In genomic region chr2:177225965-177226360, GRCh38 we compare ENCODE assay signal across 18 cellular contexts. TPM values are rescaled to one million over a fixed set of nuclear protein-coding genes. Genes with fewer than 3 reads are reported as not detected.
DNase-seq lines count a peak whose midpoint lies in the region; ATAC-seq and TF ChIP-seq lines count a peak whose summit lies in the region.
"Had no signal": no experiment of that assay in that cellular context is flagged by ENCODE, and none has a peak within 500 bp of the region (broad histone marks: within the 10 kb centered on the region; RNA-seq: fewer than 3 reads in every experiment).

No MANE protein-coding gene starts in this region.

- no peak for ATAC-seq in activated naive CD4-positive, alpha-beta T cell treated with anti-CD3 and anti-CD28 coated beads, Interleukin-2, amount 50 U/mL, for 72 hours
- no peak for ATAC-seq in activated naive CD8-positive, alpha-beta T cell treated with anti-CD3 and anti-CD28 coated beads, Interleukin-2, amount 10 ng/mL, durations not matched to agents 7 days and 5 days (ENCODE audit: low read depth)
- no peak for ATAC-seq in GM21528 (IDR thresholded peaks at IDR 0.05; ENCODE audit: low FRiP score, unreplicated experiment)
- ATAC-seq: heart right ventricle had no signal

- H3K9me3 ChIP-seq in smooth muscle cell (replicated peaks; ENCODE audit: low read depth) = no peaks in the 10 kb centered on the region
- H3K9me3 ChIP-seq: esophagus squamous epithelium, heart right ventricle, Peyer's patch had no signal

- no peak for DNase-seq in activated naive CD4-positive, alpha-beta T cell treated with anti-CD3 and anti-CD28 coated beads, Interleukin-2, amount 50 U/mL, for 72 hours (ENCODE audit: low spot score in 2 of 2)
- no peak for DNase-seq in activated naive CD4-positive, alpha-beta T cell treated with anti-CD3 and anti-CD28 coated beads, Interleukin-2, amount 50 U/mL, for 16 hours
- DNase-seq in NAMALWA (ENCODE audit: low spot score) (peak; percentile 28), smooth muscle cell (lab: John Stamatoyannopoulos, UW; ENCODE audit: unreplicated experiment) (no peak), HUDEP-2 (lab: John Stamatoyannopoulos, UW; ENCODE audit: unreplicated experiment in 76 of 76) (no peak), head of caudate nucleus (no peak)
- DNase-seq in activated naive CD8-positive, alpha-beta T cell treated with anti-CD3 and anti-CD28 coated beads, Interleukin-2, amount 10 ng/mL, durations not matched to agents 7 days and 5 days = no peak
- DNase-seq: activated CD4-positive, alpha-beta T cell treated with anti-CD3 and anti-CD28 coated beads, Interleukin-2, amount 50 U/mL, for 4 hours; esophagus squamous epithelium; GF-D8; GOT3; heart right ventricle; NCI-H146; NCI-H526 treated with DMSO at 0.1 percent for 48 hours; Peyer's patch had no signal

- peaks cover 17% of the 10 kb centered on the region for H3K4me1 Mint-ChIP-seq in activated naive CD8-positive, alpha-beta T cell treated with anti-CD3 and anti-CD28 coated beads, Interleukin-2, amount 10 ng/mL, durations not matched to agents 7 days and 5 days

- peaks cover 8% of the 10 kb centered on the region for H3K36me3 ChIP-seq in smooth muscle cell (ENCODE audit: low read depth)

- no peak overlapping the region for H3K4me3 ChIP-seq in smooth muscle cell
- H3K4me3 ChIP-seq: coronary artery, esophagus squamous epithelium, heart right ventricle, Peyer's patch had no signal

- H3K36me3 Mint-ChIP-seq in activated naive CD4-positive, alpha-beta T cell treated with anti-CD3 and anti-CD28 coated beads, Interleukin-2, amount 50 U/mL, for 72 hours = peaks cover 22 to 26% of the 10 kb centered on the region in 2 donors
- peaks cover 40% of the 10 kb centered on the region for H3K36me3 Mint-ChIP-seq in activated naive CD8-positive, alpha-beta T cell treated with anti-CD3 and anti-CD28 coated beads, Interleukin-2, amount 10 ng/mL, durations not matched to agents 7 days and 5 days

- peak overlapping the region; percentile 40 to 70 for H3K27ac Mint-ChIP-seq in activated naive CD4-positive, alpha-beta T cell treated with anti-CD3 and anti-CD28 coated beads, Interleukin-2, amount 50 U/mL, for 72 hours
- H3K27ac Mint-ChIP-seq in activated naive CD8-positive, alpha-beta T cell treated with anti-CD3 and anti-CD28 coated beads, Interleukin-2, amount 10 ng/mL, durations not matched to agents 7 days and 5 days = peak overlapping the region; percentile 17

- peak overlapping the region; percentile 20 for H3K27ac ChIP-seq in smooth muscle cell (ENCODE audit: low read depth)
- H3K27ac ChIP-seq: coronary artery, heart right ventricle, Peyer's patch had no signal

- H3K4me3 Mint-ChIP-seq in activated naive CD8-positive, alpha-beta T cell treated with anti-CD3 and anti-CD28 coated beads, Interleukin-2, amount 10 ng/mL, durations not matched to agents 7 days and 5 days = no peak overlapping the region
- H3K4me3 Mint-ChIP-seq: T-helper 1 cell treated with Interleukin-12 subunit alpha and Interleukin-12 subunit beta and Interleukin-4 antibody, amounts not matched to agents 30 μg/mL and 1 μg/mL, for 36 hours had no signal

- no peaks in the 10 kb centered on the region for H3K9me3 Mint-ChIP-seq in activated naive CD4-positive, alpha-beta T cell treated with anti-CD3 and anti-CD28 coated beads, Interleukin-2, amount 50 U/mL, for 72 hours
- no peaks in the 10 kb centered on the region for H3K9me3 Mint-ChIP-seq in activated naive CD8-positive, alpha-beta T cell treated with anti-CD3 and anti-CD28 coated beads, Interleukin-2, amount 10 ng/mL, durations not matched to agents 7 days and 5 days
- H3K9me3 Mint-ChIP-seq: T-helper 1 cell treated with Interleukin-12 subunit alpha and Interleukin-12 subunit beta and Interleukin-4 antibody, amounts not matched to agents 30 μg/mL and 1 μg/mL, for 36 hours had no signal

- H3K9ac ChIP-seq in smooth muscle cell (ENCODE audit: low read depth) = no peak overlapping the region

- no peak overlapping the region for H2AFZ ChIP-seq in smooth muscle cell (ENCODE audit: low read depth)

- peaks cover 22% of the 10 kb centered on the region for H3K79me2 ChIP-seq in smooth muscle cell (ENCODE audit: low read depth)

- no peaks in the 10 kb centered on the region for H3K27me3 Mint-ChIP-seq in activated naive CD8-positive, alpha-beta T cell treated with anti-CD3 and anti-CD28 coated beads, Interleukin-2, amount 10 ng/mL, durations not matched to agents 7 days and 5 days

- 82% methylated on average over 2 of the region's 2 CpGs for WGBS in smooth muscle cell (ENCODE audit: low lambda C conversion rate)

- intact Hi-C loops in head of caudate nucleus (cut with DNase I) = no loop called here

- no peaks in the 10 kb centered on the region for H3K27me3 ChIP-seq in smooth muscle cell (ENCODE audit: low read depth)
- H3K27me3 ChIP-seq: esophagus squamous epithelium, heart right ventricle, Peyer's patch had no signal

- no peaks in the 10 kb centered on the region for H3K4me1 ChIP-seq in smooth muscle cell (ENCODE audit: low read depth)
- H3K4me1 ChIP-seq: Peyer's patch had no signal

- H4K20me1 ChIP-seq in smooth muscle cell (ENCODE audit: low read depth) = peaks cover 44% of the 10 kb centered on the region

- no peak for TF ChIP-seq CTCF in smooth muscle cell (IDR thresholded peaks at IDR 0.05; ENCODE audit: borderline replicate concordance, insufficient read depth, poor library complexity, severe bottlenecking)

- no peak overlapping the region for H3K4me2 ChIP-seq in smooth muscle cell

- H3F3A ChIP-seq in smooth muscle cell (ENCODE audit: low read depth) = peaks cover 47% of the 10 kb centered on the region

- POLR2A ChIA-PET in activated naive CD8-positive, alpha-beta T cell treated with anti-CD3 and anti-CD28 coated beads, Interleukin-2, amount 10 ng/mL, durations not matched to agents 7 days and 5 days (lab: Charles Lee) = interaction anchor here (0.7 to 5.6 kb wide), 4 partner anchors 14 to 61 kb away, joined by 3 to 37 read pairs (median 4); partner anchors contain the start of gene NFE2L2

RNA-seq across cellular contexts. Expression of gene HNRNPA3, which starts 13.4 kb away (rescaled TPM):
- 100 to 1,000 TPM; 259 to 273 TPM for total RNA-seq in activated naive CD4-positive, alpha-beta T cell treated with anti-CD3 and anti-CD28 coated beads, Interleukin-2, amount 50 U/mL, for 72 hours
- 100 to 1,000 TPM; 250 to 256 TPM for total RNA-seq in activated naive CD8-positive, alpha-beta T cell treated with anti-CD3 and anti-CD28 coated beads, Interleukin-2, amount 10 ng/mL, durations not matched to agents 7 days and 5 days
- total RNA-seq in smooth muscle cell = 55.8 and 58.5 TPM in 2 replicates
- polyA plus RNA-seq in smooth muscle cell = 40.3 and 59.6 TPM in 2 replicates

RNA-seq across cellular contexts. Expression of gene NFE2L2, which starts 38.6 kb away (rescaled TPM):
- total RNA-seq in activated naive CD4-positive, alpha-beta T cell treated with anti-CD3 and anti-CD28 coated beads, Interleukin-2, amount 50 U/mL, for 72 hours = 10 to 100 TPM; 44.7 to 82.2 TPM
- 10 to 100 TPM; 71.0 to 78.8 TPM for total RNA-seq in activated naive CD8-positive, alpha-beta T cell treated with anti-CD3 and anti-CD28 coated beads, Interleukin-2, amount 10 ng/mL, durations not matched to agents 7 days and 5 days
- total RNA-seq in smooth muscle cell = 110 and 118 TPM in 2 replicates
- polyA plus RNA-seq in smooth muscle cell = 64.4 and 68.9 TPM in 2 replicates
